ENCODE assay signal across 1 cellular context in the genomic region with DNA sequence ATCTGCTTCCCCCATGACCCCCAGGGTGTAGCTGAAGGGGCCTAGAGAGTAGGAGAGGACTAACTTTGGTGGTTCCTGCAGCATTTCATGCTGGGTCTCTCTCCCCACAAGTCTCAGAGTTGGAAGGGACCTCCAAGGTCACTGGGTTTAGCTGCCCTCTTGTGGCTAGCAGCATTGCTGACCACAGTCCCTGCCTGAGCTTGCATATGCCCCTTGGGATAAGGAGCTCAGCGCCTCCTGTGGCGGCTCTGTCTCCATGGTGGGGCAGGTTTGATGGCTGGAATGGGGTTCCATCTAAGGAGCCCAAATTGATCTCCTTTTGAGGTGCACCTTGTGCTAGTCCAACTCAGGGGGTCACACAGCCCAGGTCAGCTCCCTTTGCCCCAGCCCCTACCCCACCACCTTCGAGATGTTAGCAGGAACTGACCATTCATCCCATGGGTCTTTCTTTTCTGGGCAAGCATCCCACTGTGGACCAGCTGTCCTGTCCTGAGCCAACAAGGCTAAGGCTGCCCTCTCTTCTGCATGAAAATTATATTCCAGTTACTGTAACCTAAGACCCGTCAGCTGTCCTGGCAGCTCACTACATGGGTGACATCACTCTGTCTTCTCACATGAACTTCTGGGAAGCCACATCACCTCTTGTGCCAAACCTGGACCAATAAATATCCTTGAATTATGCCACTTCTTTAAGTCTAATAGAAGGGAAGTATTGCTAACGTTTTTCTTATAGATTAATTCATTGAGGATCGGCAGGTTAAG.
TF ChIP-seq lines count a peak whose summit lies in the region.

No MANE protein-coding gene starts in this region.

TF ChIP-seq in K562, 482 proteins besides CTCF, POLR2A, EP300 and RAD21 (continued from another document):
- TF ChIP-seq ZNF518B (CRISPR knock-in tag; IDR thresholded peaks at IDR 0.05) = no peak
- TF ChIP-seq CTBP1 (IDR thresholded peaks at IDR 0.05; ENCODE audit: borderline replicate concordance) = peak; percentile 85
- TF ChIP-seq SRF (CRISPR knock-in tag; IDR thresholded peaks at IDR 0.05) = 0 out of 4 replicates have a peak, but pooled peaks of 1 of the 2 experiments have one; percentile 28
- TF ChIP-seq NR3C1 (CRISPR knock-in tag; IDR thresholded peaks at IDR 0.05) = no peak
- TF ChIP-seq NEUROD1 (IDR thresholded peaks at IDR 0.05; ENCODE audit: borderline replicate concordance, low read depth, low read length, partially characterized antibody) = peak; percentile 40
- no peak for TF ChIP-seq ZNF134 (CRISPR knock-in tag; conservative IDR thresholded peaks at IDR 0.05)
- TF ChIP-seq ZBTB12 (CRISPR knock-in tag; IDR thresholded peaks at IDR 0.05) = peak; percentile 15; the same call in 1 of the 2 replicates
- TF ChIP-seq DIDO1 (tag; IDR thresholded peaks at IDR 0.05; ENCODE audit: low read depth) = peak; percentile 15; the same call in 1 of the 2 replicates
- TF ChIP-seq IFI16 (CRISPR knock-in tag; IDR thresholded peaks at IDR 0.05) = no peak
- TF ChIP-seq L3MBTL2 (IDR thresholded peaks at IDR 0.05) = peak; percentile 27; the same call in 1 of the 2 replicates
- 0 out of 2 replicates have a peak, but pooled peaks have one; percentile 7 for TF ChIP-seq ARID1B (IDR thresholded peaks at IDR 0.05)
- TF ChIP-seq ASH1L (IDR thresholded peaks at IDR 0.05; ENCODE audit: borderline replicate concordance, low read depth, partially characterized antibody) = no peak
- TF ChIP-seq JUND (IDR thresholded peaks at IDR 0.05; ENCODE audit: borderline replicate concordance, low read depth, low read length) = peak; percentile 75
- peak; percentile 43; the same call in 1 of the 3 replicates for TF ChIP-seq JUND (tag; IDR thresholded peaks at IDR 0.05; ENCODE audit: borderline replicate concordance, low read depth, low read length)
- TF ChIP-seq ELF1 (tag; IDR thresholded peaks at IDR 0.05) = no peak
- no peak for TF ChIP-seq SMARCB1 (IDR thresholded peaks at IDR 0.05; ENCODE audit: insufficient read length, low read depth)
- no peak for TF ChIP-seq RBM25 (IDR thresholded peaks at IDR 0.05; ENCODE audit: low read depth, low read length, severe bottlenecking)
- no peak for TF ChIP-seq CHD7 (IDR thresholded peaks at IDR 0.05; ENCODE audit: low read depth, low read length)
- no peak for TF ChIP-seq ZNF277 (CRISPR knock-in tag; IDR thresholded peaks at IDR 0.05; ENCODE audit: borderline replicate concordance)
- TF ChIP-seq, protein P1, sequence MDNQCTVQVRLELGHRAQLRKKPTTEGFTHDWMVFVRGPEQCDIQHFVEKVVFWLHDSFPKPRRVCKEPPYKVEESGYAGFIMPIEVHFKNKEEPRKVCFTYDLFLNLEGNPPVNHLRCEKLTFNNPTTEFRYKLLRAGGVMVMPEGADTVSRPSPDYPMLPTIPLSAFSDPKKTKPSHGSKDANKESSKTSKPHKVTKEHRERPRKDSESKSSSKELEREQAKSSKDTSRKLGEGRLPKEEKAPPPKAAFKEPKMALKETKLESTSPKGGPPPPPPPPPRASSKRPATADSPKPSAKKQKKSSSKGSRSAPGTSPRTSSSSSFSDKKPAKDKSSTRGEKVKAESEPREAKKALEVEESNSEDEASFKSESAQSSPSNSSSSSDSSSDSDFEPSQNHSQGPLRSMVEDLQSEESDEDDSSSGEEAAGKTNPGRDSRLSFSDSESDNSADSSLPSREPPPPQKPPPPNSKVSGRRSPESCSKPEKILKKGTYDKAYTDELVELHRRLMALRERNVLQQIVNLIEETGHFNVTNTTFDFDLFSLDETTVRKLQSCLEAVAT (IDR thresholded peaks at IDR 0.05) = peak; percentile 70 to 85; a peak in 2 of 4 replicates
- no peak for TF ChIP-seq FIP1L1 (IDR thresholded peaks at IDR 0.05; ENCODE audit: low read depth, low read length, poor library complexity, severe bottlenecking)
- no peak for TF ChIP-seq ZNF398 (CRISPR knock-in tag; IDR thresholded peaks at IDR 0.05)
